Comparison of ENCODE assay signal across 1 cellular context in the genomic region with DNA sequence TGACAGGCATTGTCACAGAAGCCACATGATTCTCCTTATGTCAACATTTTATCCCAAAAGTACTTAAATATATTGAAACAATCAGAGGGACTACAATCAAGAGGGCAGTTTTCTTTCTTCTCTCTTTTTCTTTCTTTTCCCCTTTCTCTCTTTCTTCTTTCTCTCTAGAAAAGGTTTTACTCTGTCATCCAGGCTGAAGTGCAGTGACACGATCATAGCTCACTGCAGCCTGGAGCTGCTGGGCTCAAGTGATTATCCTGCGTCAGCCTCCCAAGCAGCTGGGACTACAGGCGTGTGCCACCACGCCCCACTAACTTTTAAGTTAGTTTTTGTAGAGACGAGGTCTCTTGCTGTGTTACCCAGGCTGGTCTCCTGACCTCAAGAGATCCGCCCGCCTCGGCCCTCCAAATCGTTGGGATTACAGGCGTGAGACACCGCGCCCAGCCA.
TF ChIP-seq lines count a peak whose summit lies in the region.

No MANE protein-coding gene starts in this region.

TF ChIP-seq in GM12878, 131 proteins besides CTCF, POLR2A, EP300 and RAD21:
- TF ChIP-seq IRF3 (IDR thresholded peaks at IDR 0.05) (no peak), BMI1 (IDR thresholded peaks at IDR 0.05; ENCODE audit: borderline replicate concordance) (0 out of 2 replicates have a peak, but pooled peaks have one; percentile 13)
